8 cellular contexts compared by ENCODE assay signal in genomic region chr1:207698822-207699483, GRCh38. TPM values are rescaled to one million over a fixed set of nuclear protein-coding genes. Genes with fewer than 3 reads are reported as not detected.
DNase-seq lines count a peak whose midpoint lies in the region; FAIRE-seq and TF ChIP-seq lines count a peak whose summit lies in the region.

No MANE protein-coding gene starts in this region.

- no peak for TF ChIP-seq POLR2A in GM12891 (IDR thresholded peaks at IDR 0.05; ENCODE audit: low read depth, low read length)

- no peak overlapping the region for H3K27ac Mint-ChIP-seq in mesothelial cell of epicardium

- H3K9me3 Mint-ChIP-seq in mesothelial cell of epicardium = no peaks in the 10 kb centered on the region

- no peaks in the 10 kb centered on the region for H3K27me3 Mint-ChIP-seq in mesothelial cell of epicardium (ENCODE audit: low read depth)

- peaks cover 20% of the 10 kb centered on the region for H3K4me1 Mint-ChIP-seq in mesothelial cell of epicardium

- DNase-seq in NCI-H748 (lab: John Stamatoyannopoulos, UW; ENCODE audit: unreplicated experiment) (peak; percentile 42), NCI-H748 treated with DMSO at 0.1 percent for 48 hours (lab: John Stamatoyannopoulos, UW) (no peak), NCI-H1105 treated with DMSO at 0.1 percent for 48 hours (lab: John Stamatoyannopoulos, UW) (peak; percentile 58), UCSD-AML1 (lab: John Stamatoyannopoulos, UW; ENCODE audit: unreplicated experiment) (peak; percentile 47), dermis microvascular lymphatic vessel endothelial cell (ENCODE audit: low read depth in 2 of 2) (peak; percentile 35 to 58), mesothelial cell of epicardium (ENCODE audit: low spot score in 2 of 2, unreplicated experiment in 2 of 2) (peak in 1 of 2 experiments; percentile 49), GM12891 (ENCODE audit: insufficient read length, low spot score) (no peak)

- peak overlapping the region; percentile 49 for H3K27ac ChIP-seq in temporal lobe (ENCODE audit: low read depth, low read length)

- H3K36me3 Mint-ChIP-seq in mesothelial cell of epicardium = no peaks in the 10 kb centered on the region

- TF ChIP-seq CTCF in mesothelial cell of epicardium (IDR thresholded peaks at IDR 0.05; ENCODE audit: unreplicated experiment) = peak; percentile 42

- no peak for FAIRE-seq in GM12891 (lab: Jason Lieb, UNC)

- no peak overlapping the region for H3K4me3 Mint-ChIP-seq in mesothelial cell of epicardium

TF ChIP-seq in GM12891, 5 proteins besides CTCF, POLR2A, EP300 and RAD21:
- TF ChIP-seq TAF1 (IDR thresholded peaks at IDR 0.05; ENCODE audit: low read depth, low read length) (no peak), POU2F2 (IDR thresholded peaks at IDR 0.05; ENCODE audit: low read depth, low read length) (no peak), SPI1 (IDR thresholded peaks at IDR 0.05; ENCODE audit: low read depth, low read length) (no peak), PAX5 (IDR thresholded peaks at IDR 0.05; ENCODE audit: insufficient read depth, low read length, severe bottlenecking) (no peak), POLR2AphosphoS5 (IDR thresholded peaks at IDR 0.05; ENCODE audit: low read depth, low read length) (no peak)

RNA-seq across cellular contexts. Expression of gene CD46, which starts 52.9 kb away (rescaled TPM):
- 99.8 and 101 TPM in 2 replicates for total RNA-seq in dermis microvascular lymphatic vessel endothelial cell
- 223 to 228 TPM (median 224 TPM) in 3 replicates for total RNA-seq in mesothelial cell of epicardium
- 67.9 TPM for total RNA-seq in temporal lobe
- polyA plus RNA-seq in GM12891 (2012; ENCODE audit: low read depth, missing spikeins) = 43.4 TPM

RNA-seq across cellular contexts. Expression of gene CR1L, which starts 54.0 kb away (rescaled TPM):
- total RNA-seq in dermis microvascular lymphatic vessel endothelial cell (not detected in 2 replicates), mesothelial cell of epicardium (not detected in 3 replicates), temporal lobe (not detected)
- 0.18 TPM for polyA plus RNA-seq in GM12891 (2012; ENCODE audit: low read depth, missing spikeins)

Comparison
In these comparisons a context has a peak if more than half of its experiments do, and no peak if none do; other contexts are left out.
1. DNase-seq: peak in NCI-H748 (single experiment), NCI-H1105 treated with DMSO at 0.1 percent for 48 hours (single experiment), UCSD-AML1 (single experiment) and dermis microvascular lymphatic vessel endothelial cell (2 of 2); none in NCI-H748 treated with DMSO at 0.1 percent for 48 hours (single experiment) and GM12891 (single experiment).